Comparison of ENCODE assay signal across 22 cellular contexts in the genomic region with DNA sequence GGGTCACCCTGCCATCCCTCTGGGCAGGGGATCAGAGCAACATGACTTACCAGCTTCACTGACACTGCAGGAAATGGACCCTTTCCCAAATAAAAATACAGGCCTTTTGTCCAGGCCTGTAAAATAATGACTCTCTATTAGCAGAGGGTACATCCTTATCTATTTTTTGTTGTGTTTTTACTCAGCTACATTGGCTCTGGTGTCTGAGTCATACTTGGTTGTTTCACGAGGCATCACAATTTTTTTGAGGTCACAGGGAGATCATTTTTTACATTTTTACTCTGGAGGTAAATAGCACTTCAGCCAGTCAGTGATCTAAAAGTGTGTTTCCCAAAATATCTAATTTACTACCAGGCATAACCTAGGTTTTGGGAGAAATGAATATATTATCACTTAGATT. TPM values are rescaled to one million over a fixed set of nuclear protein-coding genes. Genes with fewer than 3 reads are reported as not detected.
DNase-seq lines count a peak whose midpoint lies in the region; FAIRE-seq and TF ChIP-seq lines count a peak whose summit lies in the region.
"Had no signal": no experiment of that assay in that cellular context is flagged by ENCODE, and none has a peak within 500 bp of the region (broad histone marks: within the 10 kb centered on the region; RNA-seq: fewer than 3 reads in every experiment).

No MANE protein-coding gene starts in this region.

- no peak overlapping the region for H3K4me3 ChIP-seq in choroid plexus epithelial cell (ENCODE audit: low read depth, low read length)
- H3K4me3 ChIP-seq: adrenal gland, heart right ventricle, K562, right lobe of liver had no signal

- TF ChIP-seq CTCF in choroid plexus epithelial cell (conservative IDR thresholded peaks at IDR 0.05; ENCODE audit: low read depth, low read length), result no peak

- peak; percentile 39 for DNase-seq in GM03348 (ENCODE audit: low spot score)
- peak; percentile 8 for DNase-seq in RPMI7951 (ENCODE audit: low read depth)
- DNase-seq in choroid plexus epithelial cell (ENCODE audit: low read depth), result peak; percentile 77
- DNase-seq in urothelium cell line (ENCODE audit: low spot score), result peak; percentile 25
- no peak for DNase-seq in activated effector memory CD4-positive, alpha-beta T cell treated with anti-CD3 and anti-CD28 coated beads, Interleukin-2, amount 50 U/mL, for 16 hours
- no peak for DNase-seq in HuH-7.5 (ENCODE audit: low spot score)
- DNase-seq in posterior cingulate gyrus, result no peak
- DNase-seq: activated CD4-positive, alpha-beta T cell treated with anti-CD3 and anti-CD28 coated beads for 1 hour; activated CD8-positive, alpha-beta T cell treated with anti-CD3 and anti-CD28 coated beads, Interleukin-2, amount 10 ng/mL, durations not matched to agents 7 days and 5 days; activated T-cell treated with anti-CD3 and anti-CD28 coated beads, Interleukin-2, amount 50 U/mL, for 1 hour; adrenal gland; CD8-positive, alpha-beta memory T cell; H7; heart right ventricle; NCI-H1436 treated with DMSO at 0.1 percent for 48 hours; NCI-H2171; right lobe of liver; Right ventricle myocardium superior had no signal

- no peak for FAIRE-seq in urothelium cell line (lab: Jason Lieb, UNC)
- FAIRE-seq: GM12892, K562, TTC549 had no signal

- intact Hi-C loops in posterior cingulate gyrus (cut with DNase I), result no loop called here

RNA-seq across cellular contexts. Expression of a gene that starts 6.9 kb away (rescaled TPM):
- under 0.01 TPM in 1 of 2 replicates, not detected in the other for total RNA-seq in RPMI7951 (2014; rRNA removed; shearing (Covaris generic))
- total RNA-seq: activated CD8-positive, alpha-beta T cell treated with anti-CD3 and anti-CD28 coated beads, Interleukin-2, amount 10 ng/mL, durations not matched to agents 7 days and 5 days; CD8-positive, alpha-beta memory T cell; dermis microvascular lymphatic vessel endothelial cell; H7; K562; Right ventricle myocardium superior had no signal

Comparison
In these comparisons a context has a peak if more than half of its experiments do, and no peak if none do; other contexts are left out.
1. DNase-seq: peak in GM03348 (single experiment), RPMI7951 (single experiment), choroid plexus epithelial cell (single experiment) and urothelium cell line (single experiment); none in activated effector memory CD4-positive, alpha-beta T cell treated with anti-CD3 and anti-CD28 coated beads, Interleukin-2, amount 50 U/mL, for 16 hours (single experiment), HuH-7.5 (single experiment) and posterior cingulate gyrus (0 of 10).